ENCODE assay signal across 2 cellular contexts in the genomic region with DNA sequence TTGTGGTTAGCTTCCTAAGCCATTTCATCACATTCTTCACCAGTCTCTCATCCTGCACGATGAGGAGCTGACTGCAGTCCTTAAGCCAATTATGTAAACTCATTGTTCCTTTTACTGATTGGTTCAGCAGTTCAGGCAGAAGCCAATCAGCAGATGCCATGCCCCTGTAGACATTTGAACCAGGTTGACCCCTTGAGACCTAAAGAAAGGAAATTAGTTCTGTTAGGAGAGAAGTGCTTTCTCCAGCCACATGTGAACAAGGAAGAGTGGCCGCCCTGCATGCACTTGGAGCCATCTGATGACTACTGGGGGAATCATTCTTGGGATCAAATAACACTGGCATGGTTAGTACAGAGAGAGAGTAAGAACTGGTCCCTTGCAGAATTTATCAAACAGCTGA.
TF ChIP-seq lines count a peak whose summit lies in the region.

No MANE protein-coding gene starts in this region.

TF ChIP-seq in SK-N-SH, 30 proteins besides CTCF, POLR2A, EP300 and RAD21 (continued from another document):
- TF ChIP-seq, protein P1, sequence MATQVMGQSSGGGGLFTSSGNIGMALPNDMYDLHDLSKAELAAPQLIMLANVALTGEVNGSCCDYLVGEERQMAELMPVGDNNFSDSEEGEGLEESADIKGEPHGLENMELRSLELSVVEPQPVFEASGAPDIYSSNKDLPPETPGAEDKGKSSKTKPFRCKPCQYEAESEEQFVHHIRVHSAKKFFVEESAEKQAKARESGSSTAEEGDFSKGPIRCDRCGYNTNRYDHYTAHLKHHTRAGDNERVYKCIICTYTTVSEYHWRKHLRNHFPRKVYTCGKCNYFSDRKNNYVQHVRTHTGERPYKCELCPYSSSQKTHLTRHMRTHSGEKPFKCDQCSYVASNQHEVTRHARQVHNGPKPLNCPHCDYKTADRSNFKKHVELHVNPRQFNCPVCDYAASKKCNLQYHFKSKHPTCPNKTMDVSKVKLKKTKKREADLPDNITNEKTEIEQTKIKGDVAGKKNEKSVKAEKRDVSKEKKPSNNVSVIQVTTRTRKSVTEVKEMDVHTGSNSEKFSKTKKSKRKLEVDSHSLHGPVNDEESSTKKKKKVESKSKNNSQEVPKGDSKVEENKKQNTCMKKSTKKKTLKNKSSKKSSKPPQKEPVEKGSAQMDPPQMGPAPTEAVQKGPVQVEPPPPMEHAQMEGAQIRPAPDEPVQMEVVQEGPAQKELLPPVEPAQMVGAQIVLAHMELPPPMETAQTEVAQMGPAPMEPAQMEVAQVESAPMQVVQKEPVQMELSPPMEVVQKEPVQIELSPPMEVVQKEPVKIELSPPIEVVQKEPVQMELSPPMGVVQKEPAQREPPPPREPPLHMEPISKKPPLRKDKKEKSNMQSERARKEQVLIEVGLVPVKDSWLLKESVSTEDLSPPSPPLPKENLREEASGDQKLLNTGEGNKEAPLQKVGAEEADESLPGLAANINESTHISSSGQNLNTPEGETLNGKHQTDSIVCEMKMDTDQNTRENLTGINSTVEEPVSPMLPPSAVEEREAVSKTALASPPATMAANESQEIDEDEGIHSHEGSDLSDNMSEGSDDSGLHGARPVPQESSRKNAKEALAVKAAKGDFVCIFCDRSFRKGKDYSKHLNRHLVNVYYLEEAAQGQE (IDR thresholded peaks at IDR 0.05; ENCODE audit: low read depth, low read length), result no peak
TF ChIP-seq in SK-N-SH: peak in this region for 0.

TF ChIP-seq in H1, 55 proteins besides CTCF, POLR2A, EP300 and RAD21 (continued from another document):
- TF ChIP-seq CBX5 (IDR thresholded peaks at IDR 0.05; ENCODE audit: low read depth, low read length), result no peak
- no peak for TF ChIP-seq JUND (IDR thresholded peaks at IDR 0.05; ENCODE audit: low read length)
- no peak for TF ChIP-seq POU5F1 (IDR thresholded peaks at IDR 0.05; ENCODE audit: low read depth, low read length)
- no peak for TF ChIP-seq SP2 (IDR thresholded peaks at IDR 0.05; ENCODE audit: low read length)
- TF ChIP-seq BRCA1 (IDR thresholded peaks at IDR 0.05; ENCODE audit: low read depth, low read length), result no peak
- no peak for TF ChIP-seq CHD1 (IDR thresholded peaks at IDR 0.05; ENCODE audit: low read depth, low read length)
- no peak for TF ChIP-seq ASH2L (IDR thresholded peaks at IDR 0.05; ENCODE audit: low read length)
- no peak for TF ChIP-seq RBBP5 (IDR thresholded peaks at IDR 0.05; ENCODE audit: borderline replicate concordance, low read depth, low read length)
- TF ChIP-seq SIRT6 (IDR thresholded peaks at IDR 0.05; ENCODE audit: low read length), result no peak
- no peak for TF ChIP-seq GTF2F1 (IDR thresholded peaks at IDR 0.05; ENCODE audit: borderline replicate concordance, low read depth, low read length)
- no peak for TF ChIP-seq SUZ12 (IDR thresholded peaks at IDR 0.05; ENCODE audit: low read length)
